Comparison of ENCODE assay signal across 7 cellular contexts in genomic region chr12:54701940-54702592, GRCh38. TPM values are rescaled to one million over a fixed set of nuclear protein-coding genes. Genes with fewer than 3 reads are reported as not detected.
DNase-seq lines count a peak whose midpoint lies in the region; FAIRE-seq and TF ChIP-seq lines count a peak whose summit lies in the region.

No MANE protein-coding gene starts in this region.

- no peak overlapping the region for H3K9ac ChIP-seq in H9 (ENCODE audit: extremely low read depth, insufficient read length, low read length)

- no peak overlapping the region for H2BK5ac ChIP-seq in H9 (ENCODE audit: insufficient read length, low read length)

- H3K23ac ChIP-seq in H9 (ENCODE audit: insufficient read length, low read depth, low read length), result no peak overlapping the region

- no peak overlapping the region for H2BK12ac ChIP-seq in H9 (ENCODE audit: insufficient read length, low read depth, low read length)

- no peak overlapping the region for H2BK20ac ChIP-seq in H9 (ENCODE audit: low read depth, low read length, poor library complexity, severe bottlenecking)

- no peak overlapping the region for H3K18ac ChIP-seq in H9 (ENCODE audit: insufficient read length, low read depth, low read length)

- no peaks in the 10 kb centered on the region for H3K9me3 Mint-ChIP-seq in H9

- H3K4me1 ChIP-seq in H9 (ENCODE audit: insufficient read depth, low read length), result no peaks in the 10 kb centered on the region

- peaks cover 12 to 14% of the 10 kb centered on the region in 2 experiments for H3K4me1 Mint-ChIP-seq in H9

- H3K4ac ChIP-seq in H9 (ENCODE audit: low read depth, low read length), result no peak overlapping the region

- no peaks in the 10 kb centered on the region for H3K23me2 ChIP-seq in H9 (ENCODE audit: insufficient read length, low read depth, low read length, poor library complexity, severe bottlenecking)

- no peak overlapping the region for H2AK5ac ChIP-seq in H9 (ENCODE audit: insufficient read length, low read length)

- H3K4me2 ChIP-seq in H9 (ENCODE audit: insufficient read depth, insufficient read length, low read length), result no peak overlapping the region

- 0 out of 7 replicates have a peak overlapping the region, but pooled peaks of 1 of the 3 experiments have one; percentile 16 for H3K27ac Mint-ChIP-seq in H9

- TF ChIP-seq CTCF in H9 (conservative IDR thresholded peaks at IDR 0.05) (peak; percentile 79), astrocyte of the spinal cord (IDR thresholded peaks at IDR 0.05; ENCODE audit: low read depth, low read length) (peak; percentile 59)

- FAIRE-seq in G401.6 (lab: Jason Lieb, UNC), result peak; percentile 89
- FAIRE-seq in urothelium cell line (lab: Jason Lieb, UNC), result no peak

- no peaks in the 10 kb centered on the region for H4K20me1 ChIP-seq in H9 (ENCODE audit: control insufficient read depth, insufficient read depth, insufficient read length)

- WGBS in H9 (ENCODE audit: extremely low coverage, insufficient read length, low lambda C conversion rate), result no CpG with 5 or more reads among the region's 2 CpGs

- H3K56ac ChIP-seq in H9 (ENCODE audit: insufficient read length, low read depth, low read length), result no peak overlapping the region

- DNase-seq in H9 (no peak), NCI-H345 treated with DMSO at 0.1 percent for 48 hours (lab: John Stamatoyannopoulos, UW; ENCODE audit: unreplicated experiment) (peak; percentile 42), astrocyte of the spinal cord (ENCODE audit: low read depth, low spot score) (peak; percentile 32), kidney glomerular epithelial cell (lab: John Stamatoyannopoulos, UW) (peak; percentile 14), urothelium cell line (ENCODE audit: low spot score) (peak; percentile 44), posterior cingulate gyrus (no peak)

- H2BK120ac ChIP-seq in H9 (ENCODE audit: low read depth, low read length, poor library complexity, severe bottlenecking), result no peak overlapping the region

- H3K79me2 ChIP-seq in H9 (ENCODE audit: insufficient read depth, low read length), result no peaks in the 10 kb centered on the region

- in situ Hi-C loops in astrocyte of the spinal cord (cut with HindIII; ENCODE audit: low sequenced_read_pairs), result no loop called here

- no peak overlapping the region for H4K8ac ChIP-seq in H9 (replicated peaks; ENCODE audit: insufficient read length, low read depth, low read length)

- H3K4me3 ChIP-seq in astrocyte of the spinal cord (ENCODE audit: low read depth, low read length), result no peak overlapping the region

- H3T11ph ChIP-seq in H9 (ENCODE audit: low read length), result no peak overlapping the region

- no peaks in the 10 kb centered on the region for H3K27me3 ChIP-seq in H9 (ENCODE audit: insufficient read depth, low read length)

- no peak overlapping the region for H3K4me3 Mint-ChIP-seq in H9

- no peak overlapping the region for H2BK15ac ChIP-seq in H9 (ENCODE audit: low read depth, low read length)

- no peak overlapping the region for H4K91ac ChIP-seq in H9 (ENCODE audit: insufficient read length, low read depth, low read length)

- H2AFZ ChIP-seq in H9 (ENCODE audit: low read length), result no peak overlapping the region

- H3K79me1 ChIP-seq in H9 (ENCODE audit: insufficient read depth, low read depth, low read length, poor library complexity, severe bottlenecking), result no peaks in the 10 kb centered on the region

- no peaks in the 10 kb centered on the region for H3K36me3 Mint-ChIP-seq in H9 (ENCODE audit: insufficient read depth in 1 of 3, low read depth in 3 of 3)

- H3K27ac ChIP-seq in H9 (ENCODE audit: insufficient read length, low read depth, low read length), result no peak overlapping the region

- intact Hi-C loops in posterior cingulate gyrus (cut with DNase I), result loop anchor here (1.0 kb wide), 1 partner anchor 256 kb away; no protein-coding TSS in a partner anchor

- H3K14ac ChIP-seq in H9 (ENCODE audit: insufficient read depth, low read length), result no peak overlapping the region

- H3K9me3 ChIP-seq in H9 (ENCODE audit: control insufficient read depth, low read depth, low read length), result no peaks in the 10 kb centered on the region

- H4K5ac ChIP-seq in H9 (ENCODE audit: insufficient read length, low read depth, low read length), result no peak overlapping the region

- no peaks in the 10 kb centered on the region for H3K27me3 Mint-ChIP-seq in H9 (ENCODE audit: low read depth)

RNA-seq across cellular contexts. Expression of gene DCD, which starts 53.9 kb away (rescaled TPM):
- not detected in 2 replicates for total RNA-seq in H9 (2021)

Comparison
In these comparisons a context has a peak if more than half of its experiments do, and no peak if none do; other contexts are left out.
1. DNase-seq: peak in NCI-H345 treated with DMSO at 0.1 percent for 48 hours (single experiment), astrocyte of the spinal cord (single experiment), kidney glomerular epithelial cell (single experiment) and urothelium cell line (single experiment); none in H9 (single experiment) and posterior cingulate gyrus (0 of 10).